Comparison of ENCODE assay signal across 8 cellular contexts in the genomic region with DNA sequence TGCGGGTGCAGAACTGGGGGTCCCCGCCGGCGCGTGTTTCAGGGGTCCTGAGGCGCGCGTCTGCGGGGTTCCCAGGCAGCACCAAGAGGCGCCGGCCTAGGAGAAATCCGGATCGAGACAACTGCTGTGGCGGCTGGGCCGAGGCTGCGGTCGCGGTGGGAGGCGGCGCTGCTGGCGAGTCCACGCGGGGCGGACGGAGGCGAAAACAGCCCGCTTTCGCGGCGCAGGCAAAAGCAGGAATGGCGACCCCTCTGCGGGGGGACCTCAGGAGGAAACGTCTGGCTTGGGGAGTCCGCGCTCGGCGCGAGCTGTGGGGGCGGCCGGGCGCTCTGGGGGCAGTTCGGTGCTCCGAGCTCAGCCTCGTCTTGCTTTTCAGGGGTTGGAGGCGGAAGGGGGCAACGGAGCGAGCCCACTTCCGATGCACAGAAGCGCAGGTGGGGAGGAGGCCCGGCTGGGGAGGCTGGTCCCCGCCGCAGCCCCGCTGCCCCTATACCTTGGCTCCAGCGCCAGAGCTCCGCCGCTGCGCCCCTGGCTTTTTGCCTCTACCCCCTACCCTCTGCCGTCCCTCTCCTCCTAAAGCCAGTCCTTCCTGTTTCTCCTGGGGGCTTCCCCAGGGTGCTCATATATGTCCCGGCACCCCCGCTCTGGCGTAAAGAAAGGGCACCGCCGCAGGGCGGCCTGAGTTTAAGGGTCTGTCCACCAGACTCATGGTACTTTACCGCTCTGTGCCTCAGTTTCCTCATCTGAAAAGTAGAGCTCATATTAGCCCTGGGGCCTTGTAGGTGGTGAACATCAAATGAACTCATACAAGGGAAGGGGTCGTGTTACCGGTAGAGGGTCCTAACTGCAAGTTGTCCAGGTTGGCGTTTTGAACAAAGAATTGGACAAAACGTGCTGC.
DNase-seq lines count a peak whose midpoint lies in the region; FAIRE-seq and TF ChIP-seq lines count a peak whose summit lies in the region.

No MANE protein-coding gene starts in this region.

- peak overlapping the region; percentile 57; the same call in 1 of the 2 replicates for H4K8ac ChIP-seq in H1 (ENCODE audit: extremely low read depth, insufficient read depth, low read length)

- H3K27ac ChIP-seq in HUES48 (ENCODE audit: low read depth, low read length) (no peak overlapping the region), H1 (ENCODE audit: low read depth, low read length) (no peak overlapping the region), mesodermal cell (ENCODE audit: low read depth, low read length, severe bottlenecking) (no peak overlapping the region), tibial artery (peak overlapping the region; percentile 61 to 64)

- H3K79me1 ChIP-seq in H1 (ENCODE audit: low read depth, low read length): no peaks in the 10 kb centered on the region

- DNase-seq in NOMO-1 (lab: John Stamatoyannopoulos, UW; ENCODE audit: unreplicated experiment in 2 of 2) (peak; percentile 33 to 45), NOMO-1 treated with dmso at 0.1 percent for 144 hours (lab: John Stamatoyannopoulos, UW; ENCODE audit: unreplicated experiment) (no peak), H1 (ENCODE audit: low read depth in 1 of 2, low spot score in 2 of 2) (no peak), tibial artery (no peak), retina (no peak)
- peak; percentile 34 for DNase-seq in activated CD4-positive, alpha-beta T cell treated with anti-CD3 and anti-CD28 coated beads for 48 hours

- no peak for TF ChIP-seq RAD21 in H1 (IDR thresholded peaks at IDR 0.05 in 1 of 2, conservative IDR thresholded peaks at IDR 0.05 in 1 of 2; ENCODE audit: low read depth in 2 of 2, low read length in 2 of 2)

- H3K9me3 ChIP-seq in HUES48 (ENCODE audit: control insufficient read depth, insufficient read depth, low read length) (no peaks in the 10 kb centered on the region), H1 (ENCODE audit: insufficient read depth in 2 of 2, low read depth in 1 of 2, low read length in 1 of 2) (peaks cover 0 to 7% of the 10 kb centered on the region in 2 experiments; a peak in 1 of 4 replicates), mesodermal cell (ENCODE audit: control insufficient read depth, low read length) (peaks cover 9% of the 10 kb centered on the region), tibial artery (no peaks in the 10 kb centered on the region)

- CTCF ChIA-PET in H1 (lab: Charles Lee; ENCODE audit: partially characterized antibody): interaction anchor here (1.3 kb wide), 1 partner anchor 13 kb away, joined by 5 read pairs; no protein-coding TSS in a partner anchor

- TF ChIP-seq POLR2A in H1 (IDR thresholded peaks at IDR 0.05; ENCODE audit: control extremely low read depth in 1 of 2, low read depth in 2 of 2, low read length in 2 of 2): no peak

- no peak for TF ChIP-seq EP300 in H1 (IDR thresholded peaks at IDR 0.05; ENCODE audit: borderline replicate concordance in 1 of 2, low read depth in 2 of 2, low read length in 2 of 2)

- H4K20me1 ChIP-seq in H1 (replicated peaks in 1 of 2; ENCODE audit: control insufficient read depth in 1 of 2, insufficient read depth in 2 of 2, low read length in 2 of 2): no peaks in the 10 kb centered on the region

- H3K23me2 ChIP-seq in H1 (ENCODE audit: low read depth, low read length): peaks cover 3% of the 10 kb centered on the region; the same call in 1 of the 2 replicates

- no peak overlapping the region for H2AFZ ChIP-seq in H1 (ENCODE audit: low read length)

- POLR2A ChIA-PET in H1 (lab: Charles Lee; ENCODE audit: partially characterized antibody): interaction anchor here (0.5 to 1.2 kb wide), 2 partner anchors 11 to 28 kb away, joined by 3 read pairs; no protein-coding TSS in a partner anchor

- H3K18ac ChIP-seq in H1 (ENCODE audit: extremely low read depth, low read length): no peak overlapping the region

- no peaks in the 10 kb centered on the region for H3K79me2 ChIP-seq in H1 (ENCODE audit: control insufficient read depth in 1 of 2, insufficient read depth in 2 of 2, low read length in 2 of 2)

- H2BK12ac ChIP-seq in H1 (ENCODE audit: low read depth, low read length): no peak overlapping the region

- H4K5ac ChIP-seq in H1 (ENCODE audit: insufficient read length, low read depth, low read length): no peak overlapping the region

- H2BK15ac ChIP-seq in H1 (ENCODE audit: low read length): no peak overlapping the region

- H3K9ac ChIP-seq in HUES48 (ENCODE audit: low read depth, low read length): no peak overlapping the region
- H3K9ac ChIP-seq in H1 (replicated peaks in 1 of 4; ENCODE audit: extremely low read depth in 1 of 4, low read depth in 3 of 4, low read length in 3 of 4): no peak overlapping the region

- intact Hi-C loops in tibial artery (cut with DNase I; ENCODE audit: low total_unique reads): no loop called here

- H3K56ac ChIP-seq in H1 (replicated peaks; ENCODE audit: insufficient read length, low read depth, low read length): no peak overlapping the region

- no peaks in the 10 kb centered on the region for H3K4me1 ChIP-seq in HUES48 (ENCODE audit: control insufficient read depth, insufficient read depth, low read length)
- H3K4me1 ChIP-seq in H1 (replicated peaks in 1 of 4; ENCODE audit: control insufficient read depth in 3 of 4, insufficient read depth in 4 of 4, low read length in 3 of 4): no peaks in the 10 kb centered on the region
- H3K4me1 ChIP-seq in mesodermal cell (ENCODE audit: control insufficient read depth, insufficient read depth, low read length, poor library complexity, severe bottlenecking): no peaks in the 10 kb centered on the region
- H3K4me1 ChIP-seq in tibial artery: peaks cover 0 to 23% (median 9%) of the 10 kb centered on the region in 4 donors

- H3K23ac ChIP-seq in H1 (ENCODE audit: insufficient read length): no peak overlapping the region

- no peak overlapping the region for H2BK5ac ChIP-seq in H1 (ENCODE audit: low read depth, low read length)

- H2AK5ac ChIP-seq in H1 (ENCODE audit: low read depth, low read length): no peak overlapping the region

- TF ChIP-seq CTCF in H1 (IDR thresholded peaks at IDR 0.05; ENCODE audit: control extremely low read depth in 1 of 3, insufficient read depth in 1 of 3, low read depth in 1 of 3, low read length in 3 of 3) (no peak), tibial artery (IDR thresholded peaks at IDR 0.05) (no peak)

- no peak overlapping the region for H3K4ac ChIP-seq in H1 (replicated peaks; ENCODE audit: insufficient read length, low read depth, low read length)

- H3K14ac ChIP-seq in H1 (ENCODE audit: insufficient read length): no peak overlapping the region

- H3K4me2 ChIP-seq in H1 (ENCODE audit: insufficient read depth in 1 of 2, low read depth in 2 of 2, low read length in 2 of 2): peak overlapping the region; percentile 8 to 56; a peak in 3 of 4 replicates

- H3K36me3 ChIP-seq in HUES48 (ENCODE audit: control insufficient read depth, insufficient read depth, low read length): no peaks in the 10 kb centered on the region
- no peaks in the 10 kb centered on the region for H3K36me3 ChIP-seq in H1 (ENCODE audit: control insufficient read depth in 2 of 4, insufficient read depth in 4 of 4, low read length in 3 of 4)
- H3K36me3 ChIP-seq in mesodermal cell (ENCODE audit: control insufficient read depth, insufficient read depth, low read length): no peaks in the 10 kb centered on the region
- no peaks in the 10 kb centered on the region for H3K36me3 ChIP-seq in tibial artery

- H4K91ac ChIP-seq in H1 (replicated peaks; ENCODE audit: insufficient read length, low read length): no peak overlapping the region

- no peak for FAIRE-seq in H1 (lab: Jason Lieb, UNC)

- H3K4me3 ChIP-seq in HUES48 (ENCODE audit: low read depth, low read length) (peak overlapping the region; percentile 62), H1 (ENCODE audit: extremely low read depth in 1 of 4, insufficient read depth in 2 of 4, low read depth in 3 of 4, low read length in 4 of 4) (peak overlapping the region in 2 of 4 experiments; percentile 24 to 30; a peak in 3 of 8 replicates), mesodermal cell (ENCODE audit: extremely low read depth, insufficient read depth, low read length, poor library complexity, severe bottlenecking) (peak overlapping the region; percentile 38), tibial artery (peak overlapping the region; percentile 50 to 61)

- WGBS in H1 (ENCODE audit: extremely low coverage in 1 of 2, insufficient coverage in 1 of 2, insufficient read length in 1 of 2, insufficient replicate concordance in 2 of 2, low coverage in 1 of 2, low lambda C conversion rate in 2 of 2, missing lambda C conversion rate in 1 of 2), 2 experiments: 72% methylated on average over 47 of the region's 69 CpGs; no CpG with 5 or more reads in 1 of the 2 experiments
- 25 to 27% methylated on average over 57 to 60 of the region's 69 CpGs for WGBS in mesodermal cell (ENCODE audit: insufficient coverage in 2 of 2), 2 experiments

- H2BK120ac ChIP-seq in H1 (replicated peaks; ENCODE audit: low read depth, low read length): no peak overlapping the region

- H3K27me3 ChIP-seq in HUES48 (ENCODE audit: control insufficient read depth, insufficient read depth, low read length) (peaks cover 38% of the 10 kb centered on the region), H1 (replicated peaks in 1 of 4; ENCODE audit: control insufficient read depth in 3 of 4, extremely low read depth in 1 of 4, insufficient read depth in 3 of 4, low read length in 3 of 4) (peaks cover 0 to 6% (median 2%) of the 10 kb centered on the region in 4 experiments; a peak in 5 of 7 replicates), tibial artery (no peaks in the 10 kb centered on the region)

- no peak overlapping the region for H2BK20ac ChIP-seq in H1 (ENCODE audit: low read length)

TF ChIP-seq in H1, 55 proteins besides CTCF, POLR2A, EP300 and RAD21:
- TF ChIP-seq TAF1 (IDR thresholded peaks at IDR 0.05; ENCODE audit: low read depth, low read length): no peak
- TF ChIP-seq KDM4A (IDR thresholded peaks at IDR 0.05; ENCODE audit: low read depth, low read length, severe bottlenecking): peak; percentile 28

Comparison
In these comparisons a context has a peak if more than half of its experiments do, and no peak if none do; other contexts are left out.
1. DNase-seq: peak in NOMO-1 (2 of 2) and activated CD4-positive, alpha-beta T cell treated with anti-CD3 and anti-CD28 coated beads for 48 hours (single experiment); none in NOMO-1 treated with dmso at 0.1 percent for 144 hours (single experiment), H1 (0 of 2), tibial artery (0 of 2) and retina (single experiment).
2. H3K27ac ChIP-seq: peak in tibial artery (2 of 2); none in HUES48 (single experiment), H1 (single experiment) and mesodermal cell (single experiment).